17 cellular contexts compared by ENCODE assay signal in genomic region chrX:136203438-136203837, GRCh38. TPM values are rescaled to one million over a fixed set of nuclear protein-coding genes. Genes with fewer than 3 reads are reported as not detected.
DNase-seq lines count a peak whose midpoint lies in the region; ATAC-seq and TF ChIP-seq lines count a peak whose summit lies in the region.
"Had no signal": no experiment of that assay in that cellular context is flagged by ENCODE, and none has a peak within 500 bp of the region (broad histone marks: within the 10 kb centered on the region; RNA-seq: fewer than 3 reads in every experiment).

No MANE protein-coding gene starts in this region.

- H3K9me3 ChIP-seq in gastroesophageal sphincter: no peaks in the 10 kb centered on the region

- ATAC-seq in activated CD4-positive, CD25-positive, alpha-beta regulatory T cell treated with anti-CD3 and anti-CD28 coated beads, Interleukin-2, amount 50 U/mL, for 24 hours: peak; percentile 76 to 77
- peak in 2 of 4 experiments; percentile 71 for ATAC-seq in T-cell (replicated peaks in 1 of 4)
- ATAC-seq in gastroesophageal sphincter: no peak
- peak; percentile 82 for ATAC-seq in stimulated activated naive CD8-positive, alpha-beta T cell treated with anti-CD3 and anti-CD28 coated beads, Interleukin-15, amount 100 ng/mL, for 72 hours

- H3K4me3 ChIP-seq in gastroesophageal sphincter: peak overlapping the region; percentile 50 to 58

- H3K36me3 ChIP-seq in gastroesophageal sphincter: peaks cover 0 to 24% of the 10 kb centered on the region in 2 donors

- DNase-seq in activated CD4-positive, CD25-positive, alpha-beta regulatory T cell (lab: John Stamatoyannopoulos, UW): no peak
- DNase-seq in T-cell (no peak), cerebellum (ENCODE audit: low spot score) (no peak), NCI-H526 (lab: John Stamatoyannopoulos, UW) (no peak), KG1 (lab: John Stamatoyannopoulos, UW) (no peak)
- DNase-seq in stimulated activated naive CD8-positive, alpha-beta T cell treated with anti-CD3 and anti-CD28 coated beads, Interleukin-15, amount 100 ng/mL, for 72 hours: no peak
- DNase-seq: activated CD8-positive, alpha-beta memory T cell treated with anti-CD3 and anti-CD28 coated beads, Interleukin-2, amount 50 U/mL, for 48 hours; effector CD4-positive, alpha-beta T cell; foreskin melanocyte; H7; NCI-H2029; retina; stimulated activated CD4-positive, alpha-beta T cell treated with anti-CD3 and anti-CD28 coated beads, Interleukin-4, amount 100 ng/mL, for 4 hours had no signal

- POLR2A ChIA-PET in T-cell (lab: Charles Lee): no interaction called here

- peaks cover 0 to 77% (median 24%) of the 10 kb centered on the region in 3 donors for H3K4me1 ChIP-seq in gastroesophageal sphincter

- TF ChIP-seq EP300 in gastroesophageal sphincter (IDR thresholded peaks at IDR 0.05): no peak

- H3K27ac Mint-ChIP-seq in T-cell: peak overlapping the region; percentile 45 to 77
- H3K27ac Mint-ChIP-seq in stimulated activated naive CD8-positive, alpha-beta T cell treated with anti-CD3 and anti-CD28 coated beads, Interleukin-15, amount 100 ng/mL, for 72 hours: no peak overlapping the region

- TF ChIP-seq POLR2A in gastroesophageal sphincter (IDR thresholded peaks at IDR 0.05): no peak

- no peaks in the 10 kb centered on the region for H3K27me3 ChIP-seq in gastroesophageal sphincter

- TF ChIP-seq CTCF in gastroesophageal sphincter (IDR thresholded peaks at IDR 0.05): no peak

- H3K4me1 Mint-ChIP-seq in T-cell: peaks cover 22 to 37% (median 32%) of the 10 kb centered on the region in 3 donors
- H3K4me1 Mint-ChIP-seq in stimulated activated naive CD8-positive, alpha-beta T cell treated with anti-CD3 and anti-CD28 coated beads, Interleukin-15, amount 100 ng/mL, for 72 hours: peaks cover 28% of the 10 kb centered on the region

- peak overlapping the region; percentile 92 to 96 (median 94) for H3K27ac ChIP-seq in gastroesophageal sphincter
- H3K27ac ChIP-seq: 22Rv1, VCaP had no signal

- CTCF ChIA-PET in T-cell (lab: Charles Lee): interaction anchor here in 1 of 2 donors (2.3 kb wide), 1 partner anchor 175 kb away, joined by 12 read pairs; no protein-coding TSS in a partner anchor

- no peaks in the 10 kb centered on the region for H3K27me3 Mint-ChIP-seq in T-cell
- no peaks in the 10 kb centered on the region for H3K27me3 Mint-ChIP-seq in stimulated activated naive CD8-positive, alpha-beta T cell treated with anti-CD3 and anti-CD28 coated beads, Interleukin-15, amount 100 ng/mL, for 72 hours

- H3K4me3 Mint-ChIP-seq in T-cell: no peak overlapping the region
- H3K4me3 Mint-ChIP-seq in stimulated activated naive CD8-positive, alpha-beta T cell treated with anti-CD3 and anti-CD28 coated beads, Interleukin-15, amount 100 ng/mL, for 72 hours: no peak overlapping the region

- no peaks in the 10 kb centered on the region for H3K36me3 Mint-ChIP-seq in T-cell

- H3K9me3 Mint-ChIP-seq in T-cell: no peaks in the 10 kb centered on the region
- H3K9me3 Mint-ChIP-seq in stimulated activated naive CD8-positive, alpha-beta T cell treated with anti-CD3 and anti-CD28 coated beads, Interleukin-15, amount 100 ng/mL, for 72 hours: no peaks in the 10 kb centered on the region

RNA-seq across cellular contexts. Expression of gene MAP7D3, which starts 47.8 kb away (rescaled TPM):
- 10 to 100 TPM in 2 of 5 donors, 1 to 10 TPM in 3; 6.5 to 10.5 (median 9.7) TPM for total RNA-seq in T-cell
- total RNA-seq in gastroesophageal sphincter: 10 to 100 TPM; 17.1 to 30.5 (median 23.0) TPM
- total RNA-seq in cerebellum: 4.7 TPM

RNA-seq across cellular contexts. Expression of gene FHL1, which starts 56.1 kb away (rescaled TPM):
- total RNA-seq in T-cell (10 to 100 TPM; 14.1 to 32.8 (median 26.0) TPM), gastroesophageal sphincter (1,000 to 10,000 TPM; 2,495 to 4,363 (median 3,004) TPM), cerebellum (112 TPM)

Comparison
In these comparisons a context has a peak if more than half of its experiments do, and no peak if none do; other contexts are left out.
1. H3K27ac Mint-ChIP-seq: peak in T-cell (2 of 2); none in stimulated activated naive CD8-positive, alpha-beta T cell treated with anti-CD3 and anti-CD28 coated beads, Interleukin-15, amount 100 ng/mL, for 72 hours (0 of 2).
2. RNA of gene FHL1, which starts 56.1 kb away (total RNA-seq): 2,495 to 4,363 TPM in gastroesophageal sphincter; 112 TPM in cerebellum (single experiment) and 14.1 to 32.8 TPM in T-cell; every median in the first group is over 10 times any median in the second.